27 cellular contexts compared by ENCODE assay signal in genomic region chr2:106609780-106610179, GRCh38.
"Had no signal": no experiment of that assay in that cellular context is flagged by ENCODE, and none has a peak within 500 bp of the region (broad histone marks: within the 10 kb centered on the region; RNA-seq: fewer than 3 reads in every experiment).

No MANE protein-coding gene starts in this region.

- H3K27me3 Mint-ChIP-seq: dendritic cell treated with granulocyte-macrophage colony-stimulating factor and Interleukin-4, amounts not matched to agents 40 ng/mL and 50 ng/mL, for 4 days had no signal

- DNase-seq: cortex of kidney; dermis blood vessel endothelial cell; dorsolateral prefrontal cortex; effector CD4-positive, alpha-beta T cell; effector CD8-positive, alpha-beta T cell; effector memory CD4-positive, alpha-beta T cell; effector memory CD8-positive, alpha-beta T cell; endodermal cell; erythroblast; esophagus squamous epithelium; foreskin fibroblast; foreskin keratinocyte; foreskin melanocyte; gastrocnemius medialis; glutamatergic neuron; head of caudate nucleus; heart left ventricle had no signal

- H3K27ac ChIP-seq: coronary artery, dorsolateral prefrontal cortex, epithelial cell of prostate, esophagus muscularis mucosa, esophagus squamous epithelium, foreskin keratinocyte, gastrocnemius medialis, gastroesophageal sphincter, heart left ventricle had no signal

- H3K9me3 ChIP-seq: gastrocnemius medialis had no signal

- H3K36me3 ChIP-seq: esophagus muscularis mucosa, esophagus squamous epithelium, gastrocnemius medialis, gastroesophageal sphincter, heart left ventricle had no signal

- ATAC-seq: effector memory CD8-positive, alpha-beta T cell; esophagus mucosa; foreskin keratinocyte; gastrocnemius medialis; gastroesophageal sphincter; heart left ventricle had no signal

- FAIRE-seq: colon, endometrium, endothelial cell of umbilical vein, frontal cortex had no signal

- H3K4me1 Mint-ChIP-seq: endodermal cell had no signal

- H3K9me3 Mint-ChIP-seq: endodermal cell had no signal

- H3K4me3 Mint-ChIP-seq: dendritic cell treated with granulocyte-macrophage colony-stimulating factor and Interleukin-4, amounts not matched to agents 40 ng/mL and 50 ng/mL, for 4 days; effector memory CD8-positive, alpha-beta T cell; endodermal cell had no signal

- H3K27me3 ChIP-seq: esophagus muscularis mucosa, foreskin keratinocyte, gastroesophageal sphincter, heart left ventricle had no signal

- H3K4me1 ChIP-seq: esophagus muscularis mucosa, esophagus squamous epithelium, foreskin keratinocyte, gastrocnemius medialis, gastroesophageal sphincter had no signal

- H3K4me3 ChIP-seq: coronary artery, dorsolateral prefrontal cortex, esophagus muscularis mucosa, esophagus squamous epithelium, gastrocnemius medialis, gastroesophageal sphincter, heart left ventricle had no signal

- H3K27ac Mint-ChIP-seq: dendritic cell treated with granulocyte-macrophage colony-stimulating factor and Interleukin-4, amounts not matched to agents 40 ng/mL and 50 ng/mL, for 4 days; effector memory CD8-positive, alpha-beta T cell; endodermal cell had no signal
